ENCODE assay signal across 21 cellular contexts in the genomic region with DNA sequence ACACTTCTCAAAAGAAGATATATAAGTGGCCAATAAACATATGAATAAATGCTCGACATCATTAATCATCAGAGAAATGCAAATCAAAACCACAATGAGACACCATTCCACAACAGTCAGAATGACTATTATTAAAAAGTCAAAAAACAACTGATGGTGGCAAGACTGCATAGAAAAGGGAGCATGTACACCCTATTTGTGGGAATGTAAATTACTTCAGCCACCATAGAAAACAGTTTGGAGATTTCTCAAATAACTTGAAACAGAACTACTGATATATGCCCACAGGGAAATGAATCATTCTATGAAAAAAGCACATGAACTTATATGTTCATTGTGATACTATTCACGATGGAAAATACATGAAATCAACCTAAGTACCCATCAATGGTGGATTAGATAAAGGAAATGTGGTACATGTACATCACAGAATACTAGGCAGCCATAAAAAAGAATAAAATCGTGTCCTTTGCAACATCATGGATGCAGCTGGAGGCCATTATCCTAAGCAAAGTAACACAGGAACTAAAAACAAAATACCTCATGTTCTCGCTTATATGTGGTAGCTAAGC. TPM values are rescaled to one million over a fixed set of nuclear protein-coding genes. Genes with fewer than 3 reads are reported as not detected.
DNase-seq lines count a peak whose midpoint lies in the region; ATAC-seq, FAIRE-seq and TF ChIP-seq lines count a peak whose summit lies in the region.
"Had no signal": no experiment of that assay in that cellular context is flagged by ENCODE, and none has a peak within 500 bp of the region (broad histone marks: within the 10 kb centered on the region; RNA-seq: fewer than 3 reads in every experiment).

No MANE protein-coding gene starts in this region.

- peaks cover 0 to 2% of the 10 kb centered on the region in 2 donors for H3K9me3 Mint-ChIP-seq in activated T-cell treated with anti-CD3 and anti-CD28 coated beads, Interleukin-2, amount 50 U/mL, for 72 hours
- H3K9me3 Mint-ChIP-seq in activated T-cell treated with anti-CD3 and anti-CD28 coated beads, Interleukin-2, amount 50 U/mL, for 24 hours: peaks cover 9% of the 10 kb centered on the region
- H3K9me3 Mint-ChIP-seq in activated CD4-positive, alpha-beta memory T cell treated with anti-CD3 and anti-CD28 coated beads, Interleukin-2, amount 10 ng/mL, durations not matched to agents 7 days and 5 days: no peaks in the 10 kb centered on the region
- H3K9me3 Mint-ChIP-seq: CD8-positive, alpha-beta T cell; HFFc6 had no signal

- H3K27me3 Mint-ChIP-seq in activated T-cell treated with anti-CD3 and anti-CD28 coated beads, Interleukin-2, amount 50 U/mL, for 72 hours (ENCODE audit: low read depth): peaks cover 24% of the 10 kb centered on the region
- H3K27me3 Mint-ChIP-seq in activated T-cell treated with anti-CD3 and anti-CD28 coated beads, Interleukin-2, amount 50 U/mL, for 24 hours: peaks cover 31% of the 10 kb centered on the region
- peaks cover 10% of the 10 kb centered on the region for H3K27me3 Mint-ChIP-seq in activated CD4-positive, alpha-beta memory T cell treated with anti-CD3 and anti-CD28 coated beads, Interleukin-2, amount 10 ng/mL, durations not matched to agents 7 days and 5 days

- no peak overlapping the region for H3K27ac Mint-ChIP-seq in activated T-cell treated with anti-CD3 and anti-CD28 coated beads, Interleukin-2, amount 50 U/mL, for 72 hours
- no peak overlapping the region for H3K27ac Mint-ChIP-seq in activated T-cell treated with anti-CD3 and anti-CD28 coated beads, Interleukin-2, amount 50 U/mL, for 24 hours
- H3K27ac Mint-ChIP-seq in activated CD4-positive, alpha-beta memory T cell treated with anti-CD3 and anti-CD28 coated beads, Interleukin-2, amount 10 ng/mL, durations not matched to agents 7 days and 5 days: no peak overlapping the region
- H3K27ac Mint-ChIP-seq: B cell; CD4-positive, CD25-positive, alpha-beta regulatory T cell; CD8-positive, alpha-beta T cell; HFFc6 had no signal

- H3K4me1 Mint-ChIP-seq in activated T-cell treated with anti-CD3 and anti-CD28 coated beads, Interleukin-2, amount 50 U/mL, for 72 hours (ENCODE audit: low read depth): peaks cover 6% of the 10 kb centered on the region
- peaks cover 5% of the 10 kb centered on the region for H3K4me1 Mint-ChIP-seq in activated T-cell treated with anti-CD3 and anti-CD28 coated beads, Interleukin-2, amount 50 U/mL, for 24 hours (ENCODE audit: low read depth)
- no peaks in the 10 kb centered on the region for H3K4me1 Mint-ChIP-seq in activated CD4-positive, alpha-beta memory T cell treated with anti-CD3 and anti-CD28 coated beads, Interleukin-2, amount 10 ng/mL, durations not matched to agents 7 days and 5 days
- H3K4me1 Mint-ChIP-seq: CD4-positive, CD25-positive, alpha-beta regulatory T cell had no signal

- POLR2A ChIA-PET in activated CD4-positive, alpha-beta memory T cell treated with anti-CD3 and anti-CD28 coated beads, Interleukin-2, amount 10 ng/mL, durations not matched to agents 7 days and 5 days (lab: Charles Lee): no interaction called here

- no peak overlapping the region for H3K4me3 Mint-ChIP-seq in activated T-cell treated with anti-CD3 and anti-CD28 coated beads, Interleukin-2, amount 50 U/mL, for 72 hours
- H3K4me3 Mint-ChIP-seq in activated T-cell treated with anti-CD3 and anti-CD28 coated beads, Interleukin-2, amount 50 U/mL, for 24 hours: no peak overlapping the region
- H3K4me3 Mint-ChIP-seq in activated CD4-positive, alpha-beta memory T cell treated with anti-CD3 and anti-CD28 coated beads, Interleukin-2, amount 10 ng/mL, durations not matched to agents 7 days and 5 days: no peak overlapping the region
- H3K4me3 Mint-ChIP-seq: B cell; CD4-positive, CD25-positive, alpha-beta regulatory T cell; CD8-positive, alpha-beta T cell; HFFc6 had no signal

- H3K36me3 Mint-ChIP-seq in activated T-cell treated with anti-CD3 and anti-CD28 coated beads, Interleukin-2, amount 50 U/mL, for 72 hours (ENCODE audit: insufficient read depth in 2 of 2): peaks cover 0 to 2% of the 10 kb centered on the region in 2 donors
- H3K36me3 Mint-ChIP-seq in activated T-cell treated with anti-CD3 and anti-CD28 coated beads, Interleukin-2, amount 50 U/mL, for 24 hours (ENCODE audit: low read depth): no peaks in the 10 kb centered on the region
- no peaks in the 10 kb centered on the region for H3K36me3 Mint-ChIP-seq in activated CD4-positive, alpha-beta memory T cell treated with anti-CD3 and anti-CD28 coated beads, Interleukin-2, amount 10 ng/mL, durations not matched to agents 7 days and 5 days (ENCODE audit: low read depth)
- H3K36me3 Mint-ChIP-seq: CD4-positive, CD25-positive, alpha-beta regulatory T cell; CD8-positive, alpha-beta T cell had no signal

- no peaks in the 10 kb centered on the region for H3K27me3 ChIP-seq in bronchial epithelial cell (ENCODE audit: control insufficient read depth, insufficient read depth, low read length)
- H3K27me3 ChIP-seq: BLaER1 had no signal

- CTCF ChIA-PET in activated CD4-positive, alpha-beta memory T cell treated with anti-CD3 and anti-CD28 coated beads, Interleukin-2, amount 10 ng/mL, durations not matched to agents 7 days and 5 days (lab: Charles Lee): no interaction called here

- FAIRE-seq in bronchial epithelial cell (lab: Jason Lieb, UNC): no peak
- FAIRE-seq: GM12878, H54 had no signal

- DNase-seq in activated CD4-positive, CD25-positive, alpha-beta regulatory T cell treated with anti-CD3 and anti-CD28 coated beads, Interleukin-2, amount 50 U/mL, for 72 hours: no peak
- DNase-seq in activated T-cell treated with anti-CD3 and anti-CD28 coated beads, Interleukin-2, amount 50 U/mL, for 72 hours: no peak
- DNase-seq in activated T-cell treated with anti-CD3 and anti-CD28 coated beads, Interleukin-2, amount 50 U/mL, for 24 hours: no peak
- peak; percentile 18 for DNase-seq in bronchial epithelial cell (ENCODE audit: low read depth)
- no peak for DNase-seq in activated CD4-positive, alpha-beta memory T cell treated with anti-CD3 and anti-CD28 coated beads, Interleukin-2, amount 10 ng/mL, durations not matched to agents 7 days and 5 days
- no peak for DNase-seq in cortex of kidney (lab: John Stamatoyannopoulos, UW)
- DNase-seq: Caco-2; CD4-positive, CD25-positive, alpha-beta regulatory T cell; CD8-positive, alpha-beta T cell; DMS153; DND-41; GDM1; GOT3; HFFc6 had no signal

- no peak overlapping the region for H3K4me3 ChIP-seq in bronchial epithelial cell (ENCODE audit: low read depth, low read length)
- H3K4me3 ChIP-seq: BLaER1, GM12878, HAP-1 had no signal

- no peaks in the 10 kb centered on the region for H3K36me3 ChIP-seq in bronchial epithelial cell (ENCODE audit: control insufficient read depth, insufficient read depth, low read length)
- H3K36me3 ChIP-seq: BLaER1, HAP-1 had no signal

- peak; percentile 25 to 59 for ATAC-seq in activated CD4-positive, CD25-positive, alpha-beta regulatory T cell treated with anti-CD3 and anti-CD28 coated beads, Interleukin-2, amount 50 U/mL, for 24 hours
- peak; percentile 24 to 32 for ATAC-seq in activated T-cell treated with anti-CD3 and anti-CD28 coated beads, Interleukin-2, amount 50 U/mL, for 72 hours (replicated peaks in 1 of 2)
- ATAC-seq in GM21381 (IDR thresholded peaks at IDR 0.05; ENCODE audit: unreplicated experiment): no peak
- ATAC-seq: CD8-positive, alpha-beta T cell had no signal

- no peak for TF ChIP-seq CTCF in bronchial epithelial cell (IDR thresholded peaks at IDR 0.05; ENCODE audit: insufficient read depth, low read length, severe bottlenecking)

RNA-seq across cellular contexts. Expression of gene GLYATL2, which starts 42.4 kb away (rescaled TPM):
- total RNA-seq in activated T-cell treated with anti-CD3 and anti-CD28 coated beads, Interleukin-2, amount 50 U/mL, for 72 hours: not detected
- 0.13 TPM in 1 of 2 replicates, not detected in the other for total RNA-seq in bronchial epithelial cell
- total RNA-seq in activated CD4-positive, alpha-beta memory T cell treated with anti-CD3 and anti-CD28 coated beads, Interleukin-2, amount 10 ng/mL, durations not matched to agents 7 days and 5 days: not detected
- total RNA-seq: B cell; Caco-2; CD4-positive, CD25-positive, alpha-beta regulatory T cell; CD8-positive, alpha-beta T cell had no signal
